Comparison of ENCODE assay signal across 1 cellular context in genomic region chr1:220788900-220789299, GRCh38.
TF ChIP-seq lines count a peak whose summit lies in the region.

No MANE protein-coding gene starts in this region.

TF ChIP-seq in HepG2, 621 proteins besides CTCF, POLR2A, EP300 and RAD21:
- TF ChIP-seq MNT (IDR thresholded peaks at IDR 0.05), result peak; percentile 61
- no peak for TF ChIP-seq NFIC (IDR thresholded peaks at IDR 0.05; ENCODE audit: low read length)
